ENCODE assay signal across 1 cellular context in the genomic region with DNA sequence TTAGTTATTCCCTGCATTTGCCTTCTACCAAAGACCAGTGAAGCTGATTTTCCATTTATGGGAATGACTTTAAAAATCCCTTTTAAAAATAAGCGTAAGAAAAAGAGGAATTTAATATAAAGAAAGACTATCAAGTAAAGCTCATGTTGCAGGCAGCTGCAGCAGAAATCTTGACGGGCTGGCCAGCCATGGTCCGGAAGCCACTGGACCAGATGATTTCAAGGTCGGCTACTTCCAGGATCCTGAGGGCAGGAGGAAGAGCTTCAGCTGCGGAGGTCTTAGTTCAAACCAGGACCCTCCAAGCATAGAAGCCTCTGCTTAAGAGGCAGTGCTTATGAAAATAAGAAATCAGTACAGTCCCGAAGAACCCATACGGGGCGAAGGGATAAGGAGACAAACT.
TF ChIP-seq lines count a peak whose summit lies in the region.

No MANE protein-coding gene starts in this region.

TF ChIP-seq in H1, 55 proteins besides CTCF, POLR2A, EP300 and RAD21 (continued from another document):
- TF ChIP-seq, protein P1, sequence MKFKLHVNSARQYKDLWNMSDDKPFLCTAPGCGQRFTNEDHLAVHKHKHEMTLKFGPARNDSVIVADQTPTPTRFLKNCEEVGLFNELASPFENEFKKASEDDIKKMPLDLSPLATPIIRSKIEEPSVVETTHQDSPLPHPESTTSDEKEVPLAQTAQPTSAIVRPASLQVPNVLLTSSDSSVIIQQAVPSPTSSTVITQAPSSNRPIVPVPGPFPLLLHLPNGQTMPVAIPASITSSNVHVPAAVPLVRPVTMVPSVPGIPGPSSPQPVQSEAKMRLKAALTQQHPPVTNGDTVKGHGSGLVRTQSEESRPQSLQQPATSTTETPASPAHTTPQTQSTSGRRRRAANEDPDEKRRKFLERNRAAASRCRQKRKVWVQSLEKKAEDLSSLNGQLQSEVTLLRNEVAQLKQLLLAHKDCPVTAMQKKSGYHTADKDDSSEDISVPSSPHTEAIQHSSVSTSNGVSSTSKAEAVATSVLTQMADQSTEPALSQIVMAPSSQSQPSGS (IDR thresholded peaks at IDR 0.05; ENCODE audit: low read length), result no peak
- no peak for TF ChIP-seq RNF2 (IDR thresholded peaks at IDR 0.05; ENCODE audit: borderline replicate concordance, low read depth, low read length, missing control alignments, poor library complexity, severe bottlenecking)
- TF ChIP-seq, protein P2, sequence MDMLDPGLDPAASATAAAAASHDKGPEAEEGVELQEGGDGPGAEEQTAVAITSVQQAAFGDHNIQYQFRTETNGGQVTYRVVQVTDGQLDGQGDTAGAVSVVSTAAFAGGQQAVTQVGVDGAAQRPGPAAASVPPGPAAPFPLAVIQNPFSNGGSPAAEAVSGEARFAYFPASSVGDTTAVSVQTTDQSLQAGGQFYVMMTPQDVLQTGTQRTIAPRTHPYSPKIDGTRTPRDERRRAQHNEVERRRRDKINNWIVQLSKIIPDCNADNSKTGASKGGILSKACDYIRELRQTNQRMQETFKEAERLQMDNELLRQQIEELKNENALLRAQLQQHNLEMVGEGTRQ (IDR thresholded peaks at IDR 0.05; ENCODE audit: low read length), result no peak
- TF ChIP-seq, protein P3, sequence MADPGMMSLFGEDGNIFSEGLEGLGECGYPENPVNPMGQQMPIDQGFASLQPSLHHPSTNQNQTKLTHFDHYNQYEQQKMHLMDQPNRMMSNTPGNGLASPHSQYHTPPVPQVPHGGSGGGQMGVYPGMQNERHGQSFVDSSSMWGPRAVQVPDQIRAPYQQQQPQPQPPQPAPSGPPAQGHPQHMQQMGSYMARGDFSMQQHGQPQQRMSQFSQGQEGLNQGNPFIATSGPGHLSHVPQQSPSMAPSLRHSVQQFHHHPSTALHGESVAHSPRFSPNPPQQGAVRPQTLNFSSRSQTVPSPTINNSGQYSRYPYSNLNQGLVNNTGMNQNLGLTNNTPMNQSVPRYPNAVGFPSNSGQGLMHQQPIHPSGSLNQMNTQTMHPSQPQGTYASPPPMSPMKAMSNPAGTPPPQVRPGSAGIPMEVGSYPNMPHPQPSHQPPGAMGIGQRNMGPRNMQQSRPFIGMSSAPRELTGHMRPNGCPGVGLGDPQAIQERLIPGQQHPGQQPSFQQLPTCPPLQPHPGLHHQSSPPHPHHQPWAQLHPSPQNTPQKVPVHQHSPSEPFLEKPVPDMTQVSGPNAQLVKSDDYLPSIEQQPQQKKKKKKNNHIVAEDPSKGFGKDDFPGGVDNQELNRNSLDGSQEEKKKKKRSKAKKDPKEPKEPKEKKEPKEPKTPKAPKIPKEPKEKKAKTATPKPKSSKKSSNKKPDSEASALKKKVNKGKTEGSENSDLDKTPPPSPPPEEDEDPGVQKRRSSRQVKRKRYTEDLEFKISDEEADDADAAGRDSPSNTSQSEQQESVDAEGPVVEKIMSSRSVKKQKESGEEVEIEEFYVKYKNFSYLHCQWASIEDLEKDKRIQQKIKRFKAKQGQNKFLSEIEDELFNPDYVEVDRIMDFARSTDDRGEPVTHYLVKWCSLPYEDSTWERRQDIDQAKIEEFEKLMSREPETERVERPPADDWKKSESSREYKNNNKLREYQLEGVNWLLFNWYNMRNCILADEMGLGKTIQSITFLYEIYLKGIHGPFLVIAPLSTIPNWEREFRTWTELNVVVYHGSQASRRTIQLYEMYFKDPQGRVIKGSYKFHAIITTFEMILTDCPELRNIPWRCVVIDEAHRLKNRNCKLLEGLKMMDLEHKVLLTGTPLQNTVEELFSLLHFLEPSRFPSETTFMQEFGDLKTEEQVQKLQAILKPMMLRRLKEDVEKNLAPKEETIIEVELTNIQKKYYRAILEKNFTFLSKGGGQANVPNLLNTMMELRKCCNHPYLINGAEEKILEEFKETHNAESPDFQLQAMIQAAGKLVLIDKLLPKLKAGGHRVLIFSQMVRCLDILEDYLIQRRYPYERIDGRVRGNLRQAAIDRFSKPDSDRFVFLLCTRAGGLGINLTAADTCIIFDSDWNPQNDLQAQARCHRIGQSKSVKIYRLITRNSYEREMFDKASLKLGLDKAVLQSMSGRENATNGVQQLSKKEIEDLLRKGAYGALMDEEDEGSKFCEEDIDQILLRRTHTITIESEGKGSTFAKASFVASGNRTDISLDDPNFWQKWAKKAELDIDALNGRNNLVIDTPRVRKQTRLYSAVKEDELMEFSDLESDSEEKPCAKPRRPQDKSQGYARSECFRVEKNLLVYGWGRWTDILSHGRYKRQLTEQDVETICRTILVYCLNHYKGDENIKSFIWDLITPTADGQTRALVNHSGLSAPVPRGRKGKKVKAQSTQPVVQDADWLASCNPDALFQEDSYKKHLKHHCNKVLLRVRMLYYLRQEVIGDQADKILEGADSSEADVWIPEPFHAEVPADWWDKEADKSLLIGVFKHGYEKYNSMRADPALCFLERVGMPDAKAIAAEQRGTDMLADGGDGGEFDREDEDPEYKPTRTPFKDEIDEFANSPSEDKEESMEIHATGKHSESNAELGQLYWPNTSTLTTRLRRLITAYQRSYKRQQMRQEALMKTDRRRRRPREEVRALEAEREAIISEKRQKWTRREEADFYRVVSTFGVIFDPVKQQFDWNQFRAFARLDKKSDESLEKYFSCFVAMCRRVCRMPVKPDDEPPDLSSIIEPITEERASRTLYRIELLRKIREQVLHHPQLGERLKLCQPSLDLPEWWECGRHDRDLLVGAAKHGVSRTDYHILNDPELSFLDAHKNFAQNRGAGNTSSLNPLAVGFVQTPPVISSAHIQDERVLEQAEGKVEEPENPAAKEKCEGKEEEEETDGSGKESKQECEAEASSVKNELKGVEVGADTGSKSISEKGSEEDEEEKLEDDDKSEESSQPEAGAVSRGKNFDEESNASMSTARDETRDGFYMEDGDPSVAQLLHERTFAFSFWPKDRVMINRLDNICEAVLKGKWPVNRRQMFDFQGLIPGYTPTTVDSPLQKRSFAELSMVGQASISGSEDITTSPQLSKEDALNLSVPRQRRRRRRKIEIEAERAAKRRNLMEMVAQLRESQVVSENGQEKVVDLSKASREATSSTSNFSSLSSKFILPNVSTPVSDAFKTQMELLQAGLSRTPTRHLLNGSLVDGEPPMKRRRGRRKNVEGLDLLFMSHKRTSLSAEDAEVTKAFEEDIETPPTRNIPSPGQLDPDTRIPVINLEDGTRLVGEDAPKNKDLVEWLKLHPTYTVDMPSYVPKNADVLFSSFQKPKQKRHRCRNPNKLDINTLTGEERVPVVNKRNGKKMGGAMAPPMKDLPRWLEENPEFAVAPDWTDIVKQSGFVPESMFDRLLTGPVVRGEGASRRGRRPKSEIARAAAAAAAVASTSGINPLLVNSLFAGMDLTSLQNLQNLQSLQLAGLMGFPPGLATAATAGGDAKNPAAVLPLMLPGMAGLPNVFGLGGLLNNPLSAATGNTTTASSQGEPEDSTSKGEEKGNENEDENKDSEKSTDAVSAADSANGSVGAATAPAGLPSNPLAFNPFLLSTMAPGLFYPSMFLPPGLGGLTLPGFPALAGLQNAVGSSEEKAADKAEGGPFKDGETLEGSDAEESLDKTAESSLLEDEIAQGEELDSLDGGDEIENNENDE (IDR thresholded peaks at IDR 0.05; ENCODE audit: insufficient replicate concordance, low read length), result no peak
- no peak for TF ChIP-seq RFX5 (IDR thresholded peaks at IDR 0.05; ENCODE audit: borderline replicate concordance, low read depth, low read length)
- no peak for TF ChIP-seq GTF2F1 (IDR thresholded peaks at IDR 0.05; ENCODE audit: borderline replicate concordance, low read depth, low read length)
- no peak for TF ChIP-seq CBX8 (IDR thresholded peaks at IDR 0.05; ENCODE audit: borderline replicate concordance, low read depth, low read length)
- TF ChIP-seq TCF12 (IDR thresholded peaks at IDR 0.05; ENCODE audit: low read depth, low read length), result no peak
- TF ChIP-seq RXRA (IDR thresholded peaks at IDR 0.05; ENCODE audit: insufficient read depth, low read depth, low read length), result no peak
- TF ChIP-seq BACH1 (IDR thresholded peaks at IDR 0.05; ENCODE audit: low read length), result no peak
- TF ChIP-seq ASH2L (IDR thresholded peaks at IDR 0.05; ENCODE audit: low read length), result no peak
- no peak for TF ChIP-seq SP1 (IDR thresholded peaks at IDR 0.05; ENCODE audit: low read depth, low read length)
- no peak for TF ChIP-seq KDM5A (IDR thresholded peaks at IDR 0.05; ENCODE audit: low read length)
- no peak for TF ChIP-seq JUN (IDR thresholded peaks at IDR 0.05; ENCODE audit: low read depth, low read length)
- no peak for TF ChIP-seq CEBPB (IDR thresholded peaks at IDR 0.05; ENCODE audit: low read depth, low read length)
